1 cellular context compared by ENCODE assay signal in genomic region chr22:23180301-23180892, GRCh38.
TF ChIP-seq lines count a peak whose summit lies in the region.

Gene BCR (plus strand): TSS chr22:23180509. CDS start chr22:23180961, 452 bp downstream.

TF ChIP-seq in HepG2, 621 proteins besides CTCF, POLR2A, EP300 and RAD21 (continued from another document and continues in another):
- TF ChIP-seq ZNF281 (CRISPR knock-in tag; IDR thresholded peaks at IDR 0.05; ENCODE audit: borderline replicate concordance) (peak; percentile 36; the same call in 1 of the 2 replicates), SYNCRIP (IDR thresholded peaks at IDR 0.05; ENCODE audit: insufficient read depth, low read depth, low read length) (no peak), THAP11 (CRISPR knock-in tag; IDR thresholded peaks at IDR 0.05) (no peak), ZXDC (CRISPR knock-in tag; IDR thresholded peaks at IDR 0.05) (no peak), HIVEP1 (CRISPR knock-in tag; IDR thresholded peaks at IDR 0.05) (no peak), ELF1 (CRISPR knock-in tag; IDR thresholded peaks at IDR 0.05) (no peak), ZNF234 (CRISPR knock-in tag; conservative IDR thresholded peaks at IDR 0.05) (no peak), ZNF816 (CRISPR knock-in tag; IDR thresholded peaks at IDR 0.05; ENCODE audit: borderline replicate concordance) (no peak), ZNF577 (CRISPR knock-in tag; IDR thresholded peaks at IDR 0.05; ENCODE audit: borderline replicate concordance, low read depth) (no peak), ZNF235 (CRISPR knock-in tag; IDR thresholded peaks at IDR 0.05; ENCODE audit: borderline replicate concordance) (no peak), NONO (IDR thresholded peaks at IDR 0.05) (no peak), NONO (CRISPR knock-in tag; conservative IDR thresholded peaks at IDR 0.05) (no peak), SKIL (CRISPR knock-in tag; IDR thresholded peaks at IDR 0.05; ENCODE audit: borderline replicate concordance) (peak; percentile 27; the same call in 1 of the 2 replicates), ADNP (CRISPR knock-in tag; IDR thresholded peaks at IDR 0.05) (no peak), ZBTB7A (CRISPR knock-in tag; IDR thresholded peaks at IDR 0.05) (no peak), RBAK (CRISPR knock-in tag; IDR thresholded peaks at IDR 0.05) (no peak), CEBPZ (IDR thresholded peaks at IDR 0.05; ENCODE audit: low read length) (no peak), ZNF788 (CRISPR knock-in tag; IDR thresholded peaks at IDR 0.05; ENCODE audit: borderline replicate concordance) (no peak), AGO1 (IDR thresholded peaks at IDR 0.05; ENCODE audit: low read depth, low read length, poor library complexity, severe bottlenecking) (no peak), IRF1 (CRISPR knock-in tag; IDR thresholded peaks at IDR 0.05; ENCODE audit: low read depth) (no peak), EEA1 (CRISPR knock-in tag; IDR thresholded peaks at IDR 0.05; ENCODE audit: borderline replicate concordance) (no peak), STAG1 (CRISPR knock-in tag; IDR thresholded peaks at IDR 0.05) (0 out of 2 replicates have a peak, but pooled peaks have one; percentile 8), DDIT3 (CRISPR knock-in tag; IDR thresholded peaks at IDR 0.05) (no peak), ZBTB1 (CRISPR knock-in tag; IDR thresholded peaks at IDR 0.05; ENCODE audit: borderline replicate concordance) (no peak; the same call in 1 of the 2 replicates), ZNF572 (CRISPR knock-in tag; IDR thresholded peaks at IDR 0.05) (no peak), ARNTL (CRISPR knock-in tag; IDR thresholded peaks at IDR 0.05) (no peak), ZNF367 (CRISPR knock-in tag; IDR thresholded peaks at IDR 0.05; ENCODE audit: borderline replicate concordance) (no peak; the same call in 1 of the 2 replicates), IKZF1 (IDR thresholded peaks at IDR 0.05) (no peak), ZBTB43 (CRISPR knock-in tag; conservative IDR thresholded peaks at IDR 0.05) (no peak), MAF1 (CRISPR knock-in tag; IDR thresholded peaks at IDR 0.05; ENCODE audit: borderline replicate concordance) (no peak), TERF1 (CRISPR knock-in tag; IDR thresholded peaks at IDR 0.05) (no peak), PLSCR1 (CRISPR knock-in tag; IDR thresholded peaks at IDR 0.05; ENCODE audit: borderline replicate concordance) (no peak), CC2D1A (CRISPR knock-in tag; IDR thresholded peaks at IDR 0.05) (no peak), ZNF350 (CRISPR knock-in tag; IDR thresholded peaks at IDR 0.05; ENCODE audit: borderline replicate concordance, low read depth) (no peak), ZNF512 (CRISPR knock-in tag; IDR thresholded peaks at IDR 0.05) (no peak), ZBTB49 (CRISPR knock-in tag; IDR thresholded peaks at IDR 0.05; ENCODE audit: borderline replicate concordance) (no peak), ZNF530 (CRISPR knock-in tag; IDR thresholded peaks at IDR 0.05; ENCODE audit: low read depth) (no peak), FOSL1 (CRISPR knock-in tag; IDR thresholded peaks at IDR 0.05; ENCODE audit: borderline replicate concordance) (no peak), ZNF841 (CRISPR knock-in tag; IDR thresholded peaks at IDR 0.05; ENCODE audit: borderline replicate concordance) (no peak), IRX3 (CRISPR knock-in tag; IDR thresholded peaks at IDR 0.05; ENCODE audit: borderline replicate concordance, low read depth) (no peak)
